20 cellular contexts compared by ENCODE assay signal in genomic region chrX:46580613-46581012, GRCh38. TPM values are rescaled to one million over a fixed set of nuclear protein-coding genes. Genes with fewer than 3 reads are reported as not detected.
A peak's percentile ranks its signal among the peaks of the same experiment; 100 is the strongest.
DNase-seq lines count a peak whose midpoint lies in the region; ATAC-seq, FAIRE-seq and TF ChIP-seq lines count a peak whose summit lies in the region.
"Had no signal": no experiment of that assay in that cellular context is flagged by ENCODE, and none has a peak within 500 bp of the region (broad histone marks: within the 10 kb centered on the region; RNA-seq: fewer than 3 reads in every experiment).

No MANE protein-coding gene starts in this region.

- H3K79me2 ChIP-seq in GM12878 (ENCODE audit: control insufficient read depth, insufficient read depth, low read length) (peaks cover 39% of the 10 kb centered on the region), trophoblast cell (ENCODE audit: control insufficient read depth, insufficient read depth, low read length, poor library complexity) (no peaks in the 10 kb centered on the region)

- no peaks in the 10 kb centered on the region for H3K79me1 ChIP-seq in trophoblast cell (ENCODE audit: low read length)

- H3K27ac ChIP-seq in GM12878 (ENCODE audit: control insufficient read depth, insufficient read depth) (no peak overlapping the region), trophoblast cell (ENCODE audit: low read depth, low read length) (no peak overlapping the region)

- TF ChIP-seq POLR2A in GM12878 (IDR thresholded peaks at IDR 0.05; ENCODE audit: low read depth, low read length) = no peak

- H3K23ac ChIP-seq in trophoblast cell (ENCODE audit: low read length) = no peak overlapping the region

- in situ Hi-C loops in GM13977 (cut with MboI; ENCODE audit: low pct_unique_long_range_greater_than_20kb, low sequenced_read_pairs, unreplicated experiment) = no loop called here
- in situ Hi-C loops in GM12878 (cut with MboI) = no loop called here

- H3K36me3 ChIP-seq in GM12878 (ENCODE audit: control insufficient read depth in 2 of 2, insufficient read depth in 2 of 2, low read length in 1 of 2) (no peaks in the 10 kb centered on the region; a peak in 1 of 4 replicates), trophoblast cell (ENCODE audit: control insufficient read depth in 1 of 2, insufficient read depth in 2 of 2, low read length in 2 of 2) (no peaks in the 10 kb centered on the region)

- FAIRE-seq in GM12878 (lab: Jason Lieb, UNC) = no peak
- FAIRE-seq: GM12891, GM19239 had no signal

- no peak for TF ChIP-seq CTCF in GM13977 (IDR thresholded peaks at IDR 0.05; ENCODE audit: extremely low read depth, insufficient read depth, missing control alignments)
- no peak for TF ChIP-seq CTCF in GM12878 (IDR thresholded peaks at IDR 0.05 in 2 of 3, conservative IDR thresholded peaks at IDR 0.05 in 1 of 3; ENCODE audit: control insufficient read depth in 2 of 3, extremely low read depth in 1 of 3, insufficient read depth in 1 of 3, low read depth in 3 of 3, low read length in 3 of 3)

- no peak for TF ChIP-seq RAD21 in GM12878 (IDR thresholded peaks at IDR 0.05; ENCODE audit: insufficient read depth, low read depth, low read length)

- H3K4me1 ChIP-seq in GM12878 (ENCODE audit: control insufficient read depth, insufficient read depth, low read length) (peaks cover 4% of the 10 kb centered on the region), trophoblast cell (ENCODE audit: control insufficient read depth in 1 of 2, insufficient read depth in 2 of 2, low read length in 2 of 2) (peaks cover 0 to 4% of the 10 kb centered on the region in 2 experiments)

- SMC1A ChIA-PET in GM12878 (lab: Charles Lee; ENCODE audit: uncharacterized antibody, unreplicated experiment) = interaction anchor here (1.2 to 3.2 kb wide), 5 partner anchors 10 to 54 kb away, joined by 3 to 17 read pairs (median 5); no protein-coding TSS in a partner anchor

- H3K4me1 Mint-ChIP-seq in stimulated activated naive B cell treated with anti-CD40 and anti-IgM and Interleukin-4, amounts not matched to agents 10 μg/mL and 1 μg/mL and 100 μg/mL, for 72 hours = peaks cover 18 to 30% of the 10 kb centered on the region in 2 donors

- DNase-seq in GM13977 (ENCODE audit: low spot score) (peak; percentile 28), GM12878 (ENCODE audit: low read depth, low spot score) (no peak), NCI-H146 treated with DMSO at 0.1 percent for 48 hours (lab: John Stamatoyannopoulos, UW; ENCODE audit: unreplicated experiment) (no peak), trophoblast cell (no peak)
- DNase-seq in stimulated activated naive B cell treated with anti-CD40 and anti-IgM and Interleukin-4, amounts not matched to agents 10 μg/mL and 1 μg/mL and 100 μg/mL, for 72 hours = no peak
- DNase-seq: C1 segment of cervical spinal cord; Calu3; CD4-positive, alpha-beta memory T cell; COR-L47; DMS53; DMS79 treated with DMSO at 0.1 percent for 48 hours; GF-D8; H9; HFFc6 had no signal

- BruUV-seq in GM12878 (replicated peaks; lab: Mats Ljungman, UMichigan) = no TSS peak

- H2BK12ac ChIP-seq in trophoblast cell (ENCODE audit: low read length) = no peak overlapping the region

- WGBS in GM12878 (ENCODE audit: insufficient coverage, insufficient replicate concordance, low lambda C conversion rate, missing lambda C conversion rate) = 63% methylated on average over 6 of the region's 6 CpGs
- WGBS in trophoblast cell (ENCODE audit: extremely low coverage, insufficient coverage, insufficient read length) = no CpG with 5 or more reads among the region's 6 CpGs

- no peak overlapping the region for H3K27ac Mint-ChIP-seq in stimulated activated naive B cell treated with anti-CD40 and anti-IgM and Interleukin-4, amounts not matched to agents 10 μg/mL and 1 μg/mL and 100 μg/mL, for 72 hours
- H3K27ac Mint-ChIP-seq: GM23338, H9, HFFc6 had no signal

- CTCF ChIA-PET in GM12878 (lab: Yijun Ruan, JAX) = interaction anchor here (1.6 kb wide), 1 partner anchor 21 kb away, joined by 4 read pairs; no protein-coding TSS in a partner anchor

- no peak overlapping the region for H3K4me3 ChIP-seq in GM12878
- no peak overlapping the region for H3K4me3 ChIP-seq in trophoblast cell (ENCODE audit: low read depth, low read length)
- H3K4me3 ChIP-seq: GM23338 had no signal

- H3K18ac ChIP-seq in trophoblast cell (ENCODE audit: low read length) = no peak overlapping the region

- H3K9me3 Mint-ChIP-seq in stimulated activated naive B cell treated with anti-CD40 and anti-IgM and Interleukin-4, amounts not matched to agents 10 μg/mL and 1 μg/mL and 100 μg/mL, for 72 hours = no peaks in the 10 kb centered on the region
- H3K9me3 Mint-ChIP-seq: GM23338, HFFc6 had no signal

- no peak overlapping the region for H4K12ac ChIP-seq in trophoblast cell (ENCODE audit: low read depth, low read length)

- H3K27me3 Mint-ChIP-seq in stimulated activated naive B cell treated with anti-CD40 and anti-IgM and Interleukin-4, amounts not matched to agents 10 μg/mL and 1 μg/mL and 100 μg/mL, for 72 hours = no peaks in the 10 kb centered on the region
- H3K27me3 Mint-ChIP-seq: CD4-positive, alpha-beta memory T cell had no signal

- RAD21 ChIA-PET in GM12878 (lab: Charles Lee; ENCODE audit: unreplicated experiment) = interaction anchor here (1.2 to 1.7 kb wide), 3 partner anchors 18 to 73 kb away, joined by 3 to 4 read pairs (median 3); no protein-coding TSS in a partner anchor

- TF ChIP-seq EP300 in GM12878 (IDR thresholded peaks at IDR 0.05; ENCODE audit: borderline replicate concordance in 1 of 2, control insufficient read depth in 1 of 2, low read depth in 2 of 2, low read length in 2 of 2) = peak in 1 of 2 experiments; percentile 23; a peak in 1 of 4 replicates

- no peaks in the 10 kb centered on the region; the same call in 1 of the 2 replicates for H4K20me1 ChIP-seq in GM12878 (ENCODE audit: control insufficient read depth, insufficient read depth)

- H2AFZ ChIP-seq in GM12878 (ENCODE audit: control insufficient read depth, low read depth, low read length) (no peak overlapping the region), trophoblast cell (ENCODE audit: insufficient read depth, low read length, poor library complexity) (no peak overlapping the region)
- H2AFZ ChIP-seq: GM23338 had no signal

- H3K9me3 ChIP-seq in GM12878 (replicated peaks; ENCODE audit: control insufficient read depth, insufficient read depth, low read length) (no peaks in the 10 kb centered on the region), trophoblast cell (ENCODE audit: insufficient read depth, low read depth, low read length) (no peaks in the 10 kb centered on the region)

- peak; percentile 74 for ATAC-seq in HG02610 (IDR thresholded peaks at IDR 0.05; ENCODE audit: unreplicated experiment)
- peak; percentile 49 for ATAC-seq in GM12878
- peak; percentile 27 to 62 for ATAC-seq in stimulated activated naive B cell treated with anti-CD40 and anti-IgM and Interleukin-4, amounts not matched to agents 10 μg/mL and 1 μg/mL and 100 μg/mL, for 72 hours (replicated peaks)
- ATAC-seq in SK-N-SH treated with all-trans-retinoic acid at 6 μM for 48 hours = no peak
- ATAC-seq in GM21360 (IDR thresholded peaks at IDR 0.05; ENCODE audit: unreplicated experiment) = no peak
- ATAC-seq: GM23338 had no signal

- H2BK5ac ChIP-seq in trophoblast cell (ENCODE audit: low read depth, low read length, poor library complexity) = no peak overlapping the region

- H3K36me3 Mint-ChIP-seq in stimulated activated naive B cell treated with anti-CD40 and anti-IgM and Interleukin-4, amounts not matched to agents 10 μg/mL and 1 μg/mL and 100 μg/mL, for 72 hours = peaks cover 0 to 7% of the 10 kb centered on the region in 2 donors

- POLR2A ChIA-PET in GM12878 (lab: Charles Lee) = interaction anchor here (1.0 to 2.2 kb wide), 3 partner anchors 10 to 19 kb away, joined by 3 to 6 read pairs (median 3); no protein-coding TSS in a partner anchor

- intact Hi-C loops in GM12878 (cut with micrococcal nuclease; ENCODE audit: unreplicated experiment) = no loop called here

- H3K27me3 ChIP-seq in GM12878 (replicated peaks in 1 of 2; ENCODE audit: control insufficient read depth in 2 of 2, insufficient read depth in 2 of 2, low read length in 1 of 2) (no peaks in the 10 kb centered on the region), trophoblast cell (ENCODE audit: insufficient read depth, low read length) (no peaks in the 10 kb centered on the region)

- no peak overlapping the region for H3K4ac ChIP-seq in trophoblast cell (ENCODE audit: low read depth, low read length)

- no peak overlapping the region for H3K14ac ChIP-seq in trophoblast cell (ENCODE audit: low read length)

- H2AK5ac ChIP-seq in trophoblast cell (ENCODE audit: low read length) = no peak overlapping the region

- no peak overlapping the region for H4K8ac ChIP-seq in trophoblast cell (ENCODE audit: low read depth, low read length)

- H3K4me3 Mint-ChIP-seq in stimulated activated naive B cell treated with anti-CD40 and anti-IgM and Interleukin-4, amounts not matched to agents 10 μg/mL and 1 μg/mL and 100 μg/mL, for 72 hours = no peak overlapping the region
- H3K4me3 Mint-ChIP-seq: GM23338, H9, HFFc6 had no signal

- H2BK120ac ChIP-seq in trophoblast cell (ENCODE audit: insufficient read depth, low read length, poor library complexity) = no peak overlapping the region

- H3K4me2 ChIP-seq in GM12878 (ENCODE audit: control insufficient read depth, insufficient read depth) = no peak overlapping the region
- no peak overlapping the region for H3K4me2 ChIP-seq in trophoblast cell (ENCODE audit: low read length)
- H3K4me2 ChIP-seq: GM23338 had no signal

- H4K91ac ChIP-seq in trophoblast cell (ENCODE audit: low read depth, low read length) = no peak overlapping the region

- H3K9ac ChIP-seq in GM12878 (ENCODE audit: control insufficient read depth, insufficient read depth, low read length) (no peak overlapping the region), trophoblast cell (ENCODE audit: low read length) (no peak overlapping the region)

RNA-seq across cellular contexts. Expression of gene CHST7, which starts 7.0 kb away (rescaled TPM):
- 19.0 and 21.7 TPM in 2 replicates for total RNA-seq in GM12878 (2013; cell fraction: nucleolus; rRNA removed)
- total RNA-seq in GM12878 (2014; rRNA removed) (10.7 and 11.0 TPM in 2 replicates), GM12878 (2014; rRNA removed; fragmentation: Illumina TruSeq; extraction: Trizol) (1.8 and 2.0 TPM in 2 replicates), GM12878 (2021) (8.9 and 9.3 TPM in 2 replicates)
- 1.9 TPM for polyA plus RNA-seq in GM12878 (2011; ENCODE audit: low read depth)
- polyA plus RNA-seq in GM12878 (2011; rRNA removed) (3.7 and 4.5 TPM in 2 replicates), GM12878 (2014; fragmentation: Illumina TruSeq; extraction: Trizol) (0.89 and 1.3 TPM in 2 replicates), GM12878 (2014; fragmentation: Nextera tagmentation; extraction: Ambion mirVana) (1 to 10 TPM in 1 of 2 experiments, under 1 TPM in 1; 0.58 to 1.7 TPM), GM12878 (2014; rRNA removed) (6.3 and 9.3 TPM in 2 replicates), GM12878 (2016; fragmentation: Nextera tagmentation; extraction: Ambion mirVana) (1 to 10 TPM; 7.4 to 8.9 TPM)
- 4.4 and 9.0 TPM in 2 replicates for polyA plus RNA-seq in GM12878 (2011; cell fraction: cytosol; rRNA removed)
- polyA plus RNA-seq in GM12878 (2011; cell fraction: nucleus; rRNA removed) = 4.8 and 7.7 TPM in 2 replicates
- polyA plus RNA-seq in GM12878 (2012) = 6.1 and 7.9 TPM in 2 replicates
- 3.3 and 3.4 TPM in 2 replicates for polyA minus RNA-seq in GM12878 (2011; rRNA and poly(A)+ RNA removed)
- polyA minus RNA-seq in GM12878 (2011; cell fraction: cytosol; rRNA and poly(A)+ RNA removed) = 4.3 and 5.1 TPM in 2 replicates
- 8.1 and 15.2 TPM in 2 replicates for polyA minus RNA-seq in GM12878 (2011; cell fraction: nucleus; rRNA and poly(A)+ RNA removed)
- polyA plus RNA-seq in trophoblast cell (2013) = 1.8 and 2.2 TPM in 2 replicates

RNA-seq across cellular contexts. Expression of gene ZNF674, which starts 35.4 kb away (rescaled TPM):
- total RNA-seq in GM12878 (2013; cell fraction: nucleolus; rRNA removed) = 10.0 and 12.3 TPM in 2 replicates
- total RNA-seq in GM12878 (2014; rRNA removed) = 1.8 and 2.1 TPM in 2 replicates
- total RNA-seq in GM12878 (2014; rRNA removed; fragmentation: Illumina TruSeq; extraction: Trizol) = 2.7 and 3.7 TPM in 2 replicates
- total RNA-seq in GM12878 (2021) = 2.7 and 3.3 TPM in 2 replicates
- 1.2 TPM for polyA plus RNA-seq in GM12878 (2011; ENCODE audit: low read depth)
- 2.8 and 3.0 TPM in 2 replicates for polyA plus RNA-seq in GM12878 (2011; rRNA removed)
- polyA plus RNA-seq in GM12878 (2011; cell fraction: cytosol; rRNA removed) = 1.8 and 2.1 TPM in 2 replicates
- 1.5 and 1.8 TPM in 2 replicates for polyA plus RNA-seq in GM12878 (2011; cell fraction: nucleus; rRNA removed)
- 1.3 and 1.7 TPM in 2 replicates for polyA plus RNA-seq in GM12878 (2012)
- polyA plus RNA-seq in GM12878 (2014; fragmentation: Illumina TruSeq; extraction: Trizol) = 1.8 and 2.1 TPM in 2 replicates
- 1 to 10 TPM; 1.0 to 1.2 TPM for polyA plus RNA-seq in GM12878 (2014; fragmentation: Nextera tagmentation; extraction: Ambion mirVana)
- polyA plus RNA-seq in GM12878 (2014; rRNA removed) = 1.2 and 1.8 TPM in 2 replicates
- polyA plus RNA-seq in GM12878 (2016; fragmentation: Nextera tagmentation; extraction: Ambion mirVana) = 1 to 10 TPM; 1.1 to 1.5 TPM
- polyA minus RNA-seq in GM12878 (2011; rRNA and poly(A)+ RNA removed) = 3.1 and 3.7 TPM in 2 replicates
- polyA minus RNA-seq in GM12878 (2011; cell fraction: cytosol; rRNA and poly(A)+ RNA removed) = 1.8 TPM in 1 of 2 replicates, not detected in the other
- polyA minus RNA-seq in GM12878 (2011; cell fraction: nucleus; rRNA and poly(A)+ RNA removed) = 1.7 and 4.5 TPM in 2 replicates
- 2.6 and 2.7 TPM in 2 replicates for polyA plus RNA-seq in trophoblast cell (2013)

Comparison
In these comparisons a context has a peak if more than half of its experiments do, and no peak if none do; other contexts are left out.
1. ATAC-seq: peak in HG02610 (single experiment), GM12878 (single experiment) and stimulated activated naive B cell treated with anti-CD40 and anti-IgM and Interleukin-4, amounts not matched to agents 10 μg/mL and 1 μg/mL and 100 μg/mL, for 72 hours (2 of 2); none in SK-N-SH treated with all-trans-retinoic acid at 6 μM for 48 hours (single experiment) and GM21360 (single experiment).